ENCODE assay signal across 19 cellular contexts in genomic region chr1:67146101-67146500, GRCh38. TPM values are rescaled to one million over a fixed set of nuclear protein-coding genes. Genes with fewer than 3 reads are reported as not detected.
DNase-seq lines count a peak whose midpoint lies in the region; ATAC-seq and TF ChIP-seq lines count a peak whose summit lies in the region.
"Had no signal": no experiment of that assay in that cellular context is flagged by ENCODE, and none has a peak within 500 bp of the region (broad histone marks: within the 10 kb centered on the region; RNA-seq: fewer than 3 reads in every experiment).

No MANE protein-coding gene starts in this region.

- WGBS in body of pancreas, 2 donors: 89 to 95% methylated on average over 3 of the region's 3 CpGs

- intact Hi-C loops in body of pancreas (cut with DNase I): loop anchor here (5.0 kb wide), 1 partner anchor 154 kb away; no protein-coding TSS in a partner anchor

- peak in 1 of 2 donors; percentile 16 for DNase-seq in stimulated activated naive CD8-positive, alpha-beta T cell treated with anti-CD3 and anti-CD28 coated beads, Interleukin-15, amount 100 ng/mL, for 72 hours
- no peak for DNase-seq in stimulated activated naive CD8-positive, alpha-beta T cell treated with anti-CD3 and anti-CD28 coated beads, Interleukin-15, Interleukin-2, amounts not matched to agents 100 U/mL and 50 U/mL, for 24 hours
- DNase-seq in foreskin keratinocyte: no peak
- DNase-seq in body of pancreas: no peak
- no peak for DNase-seq in activated CD4-positive, alpha-beta T cell treated with anti-CD3 and anti-CD28 coated beads for 48 hours
- DNase-seq: BE2C; CD4-positive, alpha-beta memory T cell; COR-L47; DMS153; DMS79 treated with DMSO at 0.1 percent for 48 hours; EL had no signal

- no peak overlapping the region for H3K4me3 ChIP-seq in body of pancreas
- H3K4me3 ChIP-seq: A549, HAP-1 had no signal

- TF ChIP-seq POLR2A in body of pancreas (IDR thresholded peaks at IDR 0.05): no peak

- H3K36me3 ChIP-seq in body of pancreas (replicated peaks in 1 of 2; ENCODE audit: insufficient read depth in 1 of 2, low read depth in 2 of 2): no peaks in the 10 kb centered on the region
- H3K36me3 ChIP-seq: BE2C, HAP-1 had no signal

- peak; percentile 58 for ATAC-seq in stimulated activated naive CD8-positive, alpha-beta T cell treated with anti-CD3 and anti-CD28 coated beads, Interleukin-15, amount 100 ng/mL, for 72 hours
- ATAC-seq in stimulated activated naive CD8-positive, alpha-beta T cell treated with anti-CD3 and anti-CD28 coated beads, Interleukin-15, Interleukin-2, amounts not matched to agents 100 U/mL and 50 U/mL, for 24 hours: no peak
- ATAC-seq in activated T-helper 17 cell treated with anti-CD3 and anti-CD28 coated beads, Interleukin-2, amount 50 U/mL, for 72 hours (replicated peaks): peak; percentile 49
- no peak for ATAC-seq in foreskin keratinocyte
- no peak for ATAC-seq in body of pancreas
- no peak for ATAC-seq in GM21367 (IDR thresholded peaks at IDR 0.05; ENCODE audit: unreplicated experiment)
- ATAC-seq: A549 had no signal

- H3K36me3 Mint-ChIP-seq in activated T-helper 17 cell treated with anti-CD3 and anti-CD28 coated beads, Interleukin-2, amount 50 U/mL, for 72 hours (ENCODE audit: low read depth): no peaks in the 10 kb centered on the region
- H3K36me3 Mint-ChIP-seq: CD4-positive, alpha-beta memory T cell had no signal

- peak overlapping the region; percentile 69 for H3K27ac ChIP-seq in foreskin keratinocyte
- no peak overlapping the region for H3K27ac ChIP-seq in body of pancreas
- H3K27ac ChIP-seq: A549, C4-2B had no signal

- H3K27ac Mint-ChIP-seq in stimulated activated naive CD8-positive, alpha-beta T cell treated with anti-CD3 and anti-CD28 coated beads, Interleukin-15, amount 100 ng/mL, for 72 hours: no peak overlapping the region
- H3K27ac Mint-ChIP-seq in activated T-helper 17 cell treated with anti-CD3 and anti-CD28 coated beads, Interleukin-2, amount 50 U/mL, for 72 hours: no peak overlapping the region

- peaks cover 9% of the 10 kb centered on the region for H3K4me1 ChIP-seq in foreskin keratinocyte
- H3K4me1 ChIP-seq in body of pancreas: peaks cover 17% of the 10 kb centered on the region
- H3K4me1 ChIP-seq: BE2C, HAP-1 had no signal

- H3K27me3 ChIP-seq in foreskin keratinocyte: no peaks in the 10 kb centered on the region
- no peaks in the 10 kb centered on the region for H3K27me3 ChIP-seq in body of pancreas
- H3K27me3 ChIP-seq: BE2C had no signal

- no peak overlapping the region for H3K4me3 Mint-ChIP-seq in stimulated activated naive CD8-positive, alpha-beta T cell treated with anti-CD3 and anti-CD28 coated beads, Interleukin-15, amount 100 ng/mL, for 72 hours
- no peak overlapping the region for H3K4me3 Mint-ChIP-seq in activated T-helper 17 cell treated with anti-CD3 and anti-CD28 coated beads, Interleukin-2, amount 50 U/mL, for 72 hours

- no peaks in the 10 kb centered on the region for H3K9me3 ChIP-seq in body of pancreas
- H3K9me3 ChIP-seq: A549, BE2C, HAP-1 had no signal

- H3K27me3 Mint-ChIP-seq in stimulated activated naive CD8-positive, alpha-beta T cell treated with anti-CD3 and anti-CD28 coated beads, Interleukin-15, amount 100 ng/mL, for 72 hours: peaks cover 12% of the 10 kb centered on the region
- H3K27me3 Mint-ChIP-seq in activated T-helper 17 cell treated with anti-CD3 and anti-CD28 coated beads, Interleukin-2, amount 50 U/mL, for 72 hours: no peaks in the 10 kb centered on the region
- H3K27me3 Mint-ChIP-seq: CD4-positive, alpha-beta memory T cell had no signal

- H3K4me1 Mint-ChIP-seq in stimulated activated naive CD8-positive, alpha-beta T cell treated with anti-CD3 and anti-CD28 coated beads, Interleukin-15, amount 100 ng/mL, for 72 hours: peaks cover 62% of the 10 kb centered on the region
- H3K4me1 Mint-ChIP-seq in activated T-helper 17 cell treated with anti-CD3 and anti-CD28 coated beads, Interleukin-2, amount 50 U/mL, for 72 hours: peaks cover 31% of the 10 kb centered on the region

- TF ChIP-seq CTCF in foreskin keratinocyte (conservative IDR thresholded peaks at IDR 0.05) (no peak), body of pancreas (IDR thresholded peaks at IDR 0.05) (no peak)

- no peaks in the 10 kb centered on the region for H3K9me3 Mint-ChIP-seq in stimulated activated naive CD8-positive, alpha-beta T cell treated with anti-CD3 and anti-CD28 coated beads, Interleukin-15, amount 100 ng/mL, for 72 hours
- H3K9me3 Mint-ChIP-seq in activated T-helper 17 cell treated with anti-CD3 and anti-CD28 coated beads, Interleukin-2, amount 50 U/mL, for 72 hours: no peaks in the 10 kb centered on the region
- H3K9me3 Mint-ChIP-seq: CD4-positive, alpha-beta memory T cell had no signal

RNA-seq across cellular contexts. Expression of gene C1orf141, which starts 11.3 kb away (rescaled TPM):
- total RNA-seq in activated T-helper 17 cell treated with anti-CD3 and anti-CD28 coated beads, Interleukin-2, amount 50 U/mL, for 72 hours: under 1 TPM; 0.71 to 0.82 TPM
- not detected in 2 replicates for total RNA-seq in foreskin keratinocyte
- polyA plus RNA-seq in foreskin keratinocyte: not detected in 2 replicates
- total RNA-seq in body of pancreas: not detected
- total RNA-seq: CD4-positive, alpha-beta memory T cell; H1; HT-29 had no signal
- polyA plus RNA-seq: A549; AG04450; CD4-positive, alpha-beta memory T cell; H1 had no signal

RNA-seq across cellular contexts. Expression of gene IL23R, which starts 20.2 kb away (rescaled TPM):
- 10 to 100 TPM; 15.2 to 20.1 TPM for total RNA-seq in activated T-helper 17 cell treated with anti-CD3 and anti-CD28 coated beads, Interleukin-2, amount 50 U/mL, for 72 hours
- total RNA-seq in foreskin keratinocyte (not detected in 2 replicates), body of pancreas (under 1 TPM in 1 of 2 donors, not detected in 1; 0.26 TPM)
- not detected in 2 replicates for polyA plus RNA-seq in foreskin keratinocyte
- total RNA-seq: H1, HT-29 had no signal
- polyA plus RNA-seq: A549, AG04450, H1 had no signal

Comparison
In these comparisons a context has a peak if more than half of its experiments do, and no peak if none do; other contexts are left out.
1. ATAC-seq: peak in stimulated activated naive CD8-positive, alpha-beta T cell treated with anti-CD3 and anti-CD28 coated beads, Interleukin-15, amount 100 ng/mL, for 72 hours (single experiment) and activated T-helper 17 cell treated with anti-CD3 and anti-CD28 coated beads, Interleukin-2, amount 50 U/mL, for 72 hours (single experiment); none in stimulated activated naive CD8-positive, alpha-beta T cell treated with anti-CD3 and anti-CD28 coated beads, Interleukin-15, Interleukin-2, amounts not matched to agents 100 U/mL and 50 U/mL, for 24 hours (single experiment), foreskin keratinocyte (single experiment), body of pancreas (single experiment) and GM21367 (single experiment).
2. RNA of gene IL23R, which starts 20.2 kb away (total RNA-seq): 15.2 to 20.1 TPM in activated T-helper 17 cell treated with anti-CD3 and anti-CD28 coated beads, Interleukin-2, amount 50 U/mL, for 72 hours; 0.26 TPM in body of pancreas and not detected in foreskin keratinocyte; every median in the first group is over 10 times any median in the second.